Comparison of ENCODE assay signal across 18 cellular contexts in the genomic region with DNA sequence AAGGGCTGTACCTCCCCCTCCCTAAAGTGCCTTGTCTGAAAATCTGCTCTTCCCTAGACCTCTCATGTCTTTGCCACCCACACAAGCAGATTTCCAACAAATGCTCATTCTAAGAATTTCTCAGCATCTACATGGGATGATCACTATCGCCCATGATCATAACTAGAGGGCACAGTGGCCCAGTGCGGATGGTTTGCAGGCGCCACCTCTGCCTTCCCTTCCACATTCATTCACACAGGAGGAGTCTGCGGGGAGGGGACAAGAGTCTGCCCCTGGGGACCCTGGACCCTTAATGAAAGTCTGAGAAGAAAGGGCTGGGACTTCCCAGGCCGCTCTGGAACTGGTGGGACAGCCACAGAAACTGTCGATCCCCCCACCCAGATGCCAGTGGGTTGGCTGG. TPM values are rescaled to one million over a fixed set of nuclear protein-coding genes. Genes with fewer than 3 reads are reported as not detected.
DNase-seq lines count a peak whose midpoint lies in the region; ATAC-seq, FAIRE-seq and TF ChIP-seq lines count a peak whose summit lies in the region.
"Had no signal": no experiment of that assay in that cellular context is flagged by ENCODE, and none has a peak within 500 bp of the region (broad histone marks: within the 10 kb centered on the region; RNA-seq: fewer than 3 reads in every experiment).

No MANE protein-coding gene starts in this region.

- H3K9me3 ChIP-seq in CD4-positive, CD25-positive, alpha-beta regulatory T cell (ENCODE audit: control insufficient read depth in 2 of 2, low read length in 2 of 2), result no peaks in the 10 kb centered on the region
- no peaks in the 10 kb centered on the region for H3K9me3 ChIP-seq in KOPT-K1 (ENCODE audit: insufficient read depth, low read length, poor library complexity, severe bottlenecking)
- H3K9me3 ChIP-seq: Caco-2, heart left ventricle, left lung, prostate gland had no signal

- H3K4me1 Mint-ChIP-seq in CD4-positive, CD25-positive, alpha-beta regulatory T cell, result peaks cover 0 to 56% (median 35%) of the 10 kb centered on the region in 4 donors
- peaks cover 80% of the 10 kb centered on the region for H3K4me1 Mint-ChIP-seq in activated T-cell treated with anti-CD3 and anti-CD28 coated beads, Interleukin-2, amount 50 U/mL, for 72 hours (ENCODE audit: low read depth)
- peaks cover 31 to 34% of the 10 kb centered on the region in 2 donors for H3K4me1 Mint-ChIP-seq in immature natural killer cell
- peaks cover 4% of the 10 kb centered on the region for H3K4me1 Mint-ChIP-seq in GM23338

- no peak overlapping the region for H3K4me3 ChIP-seq in CD4-positive, CD25-positive, alpha-beta regulatory T cell (ENCODE audit: low read depth, low read length)
- H3K4me3 ChIP-seq in GM23338, result no peak overlapping the region
- H3K4me3 ChIP-seq: heart left ventricle, left lung, prostate gland had no signal

- no peaks in the 10 kb centered on the region for H4K20me1 ChIP-seq in GM23338 (replicated peaks; ENCODE audit: insufficient read depth)

- no peaks in the 10 kb centered on the region for H3K36me3 ChIP-seq in CD4-positive, CD25-positive, alpha-beta regulatory T cell (ENCODE audit: control insufficient read depth, insufficient read depth, low read length)
- H3K36me3 ChIP-seq in KOPT-K1 (ENCODE audit: insufficient read depth, low read length) (no peaks in the 10 kb centered on the region), GM23338 (ENCODE audit: insufficient read depth) (no peaks in the 10 kb centered on the region)
- H3K36me3 ChIP-seq: heart left ventricle, left lung, prostate gland had no signal

- H3F3A ChIP-seq in GM23338 (replicated peaks; ENCODE audit: low read depth), result 0 out of 2 replicates have a peak, but pooled peaks cover 3% of the 10 kb centered on the region

- no peak for ATAC-seq in CD4-positive, CD25-positive, alpha-beta regulatory T cell (ENCODE audit: low read depth in 2 of 2)
- ATAC-seq in activated T-cell treated with anti-CD3 and anti-CD28 coated beads, Interleukin-2, amount 50 U/mL, for 72 hours (replicated peaks in 1 of 2), result peak; percentile 10 to 17
- ATAC-seq in GM23338 (no peak), left ventricle myocardium superior (no peak)

- H3K9me3 Mint-ChIP-seq in CD4-positive, CD25-positive, alpha-beta regulatory T cell, result no peaks in the 10 kb centered on the region
- H3K9me3 Mint-ChIP-seq in activated T-cell treated with anti-CD3 and anti-CD28 coated beads, Interleukin-2, amount 50 U/mL, for 72 hours, result no peaks in the 10 kb centered on the region
- no peaks in the 10 kb centered on the region for H3K9me3 Mint-ChIP-seq in immature natural killer cell
- no peaks in the 10 kb centered on the region for H3K9me3 Mint-ChIP-seq in GM23338
- H3K9me3 Mint-ChIP-seq: H9, type B pancreatic cell had no signal

- H3K36me3 Mint-ChIP-seq in CD4-positive, CD25-positive, alpha-beta regulatory T cell, result no peaks in the 10 kb centered on the region
- peaks cover 2 to 5% of the 10 kb centered on the region in 2 donors for H3K36me3 Mint-ChIP-seq in activated T-cell treated with anti-CD3 and anti-CD28 coated beads, Interleukin-2, amount 50 U/mL, for 72 hours (ENCODE audit: insufficient read depth in 2 of 2)
- no peaks in the 10 kb centered on the region for H3K36me3 Mint-ChIP-seq in immature natural killer cell
- no peaks in the 10 kb centered on the region for H3K36me3 Mint-ChIP-seq in GM23338 (ENCODE audit: low read depth)
- H3K36me3 Mint-ChIP-seq: type B pancreatic cell had no signal

- peaks cover 11% of the 10 kb centered on the region for H3K27me3 Mint-ChIP-seq in CD4-positive, CD25-positive, alpha-beta regulatory T cell
- peaks cover 10% of the 10 kb centered on the region for H3K27me3 Mint-ChIP-seq in activated T-cell treated with anti-CD3 and anti-CD28 coated beads, Interleukin-2, amount 50 U/mL, for 72 hours (ENCODE audit: low read depth)
- H3K27me3 Mint-ChIP-seq in immature natural killer cell (ENCODE audit: low read depth in 3 of 3), result peaks cover 5 to 13% (median 7%) of the 10 kb centered on the region in 3 donors
- H3K27me3 Mint-ChIP-seq in GM23338 (ENCODE audit: insufficient read depth, low read depth, poor library complexity), result peaks cover 30% of the 10 kb centered on the region

- FAIRE-seq in D721Med (lab: Jason Lieb, UNC), result no peak

- H3K27ac ChIP-seq in CD4-positive, CD25-positive, alpha-beta regulatory T cell (ENCODE audit: insufficient read depth, low read length, poor library complexity, severe bottlenecking), result peak overlapping the region; percentile 95
- peak overlapping the region; percentile 57 for H3K27ac ChIP-seq in KOPT-K1 (ENCODE audit: low read depth, low read length, poor library complexity, severe bottlenecking)
- no peak overlapping the region for H3K27ac ChIP-seq in GM23338 (ENCODE audit: low read depth)
- H3K27ac ChIP-seq: prostate gland had no signal

- H3K4me2 ChIP-seq in GM23338, result no peak overlapping the region

- peak overlapping the region; percentile 96 to 100 (median 99) for H3K27ac Mint-ChIP-seq in CD4-positive, CD25-positive, alpha-beta regulatory T cell
- peak overlapping the region; percentile 100 for H3K27ac Mint-ChIP-seq in activated T-cell treated with anti-CD3 and anti-CD28 coated beads, Interleukin-2, amount 50 U/mL, for 72 hours
- H3K27ac Mint-ChIP-seq in immature natural killer cell, result peak overlapping the region; percentile 95 to 99 (median 98)
- H3K27ac Mint-ChIP-seq in GM23338, result no peak overlapping the region
- H3K27ac Mint-ChIP-seq: H9, type B pancreatic cell had no signal

- H2AFZ ChIP-seq in GM23338, result no peak overlapping the region

- no peak for DNase-seq in CD4-positive, CD25-positive, alpha-beta regulatory T cell
- DNase-seq in activated T-cell treated with anti-CD3 and anti-CD28 coated beads, Interleukin-2, amount 50 U/mL, for 72 hours, result peak; percentile 32 to 42
- DNase-seq in immature natural killer cell, result no peak
- DNase-seq in putamen (ENCODE audit: low spot score), result no peak
- DNase-seq in GM23338 (ENCODE audit: low spot score), result no peak
- no peak for DNase-seq in D721Med (ENCODE audit: insufficient read length, low spot score)
- no peak for DNase-seq in left ventricle myocardium superior
- DNase-seq: Caco-2, H9, heart left ventricle, Kasumi-1, NCI-H187 treated with DMSO at 0.1 percent for 48 hours had no signal

- H3K27me3 ChIP-seq in CD4-positive, CD25-positive, alpha-beta regulatory T cell (ENCODE audit: control insufficient read depth, insufficient read depth, low read length), result no peaks in the 10 kb centered on the region
- H3K27me3 ChIP-seq in GM23338 (ENCODE audit: insufficient read depth), result peaks cover 16% of the 10 kb centered on the region; the same call in 1 of the 2 replicates

- H3K9me2 ChIP-seq in GM23338 (ENCODE audit: insufficient read depth), result no peaks in the 10 kb centered on the region

- intact Hi-C loops in left ventricle myocardium superior (cut with micrococcal nuclease), result no loop called here

- TF ChIP-seq CTCF in GM23338 (conservative IDR thresholded peaks at IDR 0.05; ENCODE audit: low read depth in 2 of 2), result no peak
- TF ChIP-seq CTCF in D721Med (IDR thresholded peaks at IDR 0.05; ENCODE audit: insufficient read depth, missing control alignments), result no peak

- peak overlapping the region; percentile 40 to 89 (median 64) for H3K4me3 Mint-ChIP-seq in CD4-positive, CD25-positive, alpha-beta regulatory T cell
- H3K4me3 Mint-ChIP-seq in activated T-cell treated with anti-CD3 and anti-CD28 coated beads, Interleukin-2, amount 50 U/mL, for 72 hours, result peak overlapping the region; percentile 79 to 85
- H3K4me3 Mint-ChIP-seq in immature natural killer cell (peak overlapping the region in 3 of 5 donors; percentile 7 to 77 (median 74)), GM23338 (no peak overlapping the region)
- H3K4me3 Mint-ChIP-seq: H9, type B pancreatic cell had no signal

- peaks cover 45% of the 10 kb centered on the region for H3K4me1 ChIP-seq in CD4-positive, CD25-positive, alpha-beta regulatory T cell (ENCODE audit: control insufficient read depth, insufficient read depth, low read length, poor library complexity, severe bottlenecking)
- H3K4me1 ChIP-seq in GM23338 (ENCODE audit: insufficient read depth), result peaks cover 3% of the 10 kb centered on the region; the same call in 1 of the 2 replicates
- H3K4me1 ChIP-seq: Caco-2, prostate gland had no signal

- no peaks in the 10 kb centered on the region for H3K79me2 ChIP-seq in GM23338 (replicated peaks; ENCODE audit: insufficient read depth)

TF ChIP-seq in GM23338, 12 proteins besides CTCF, POLR2A, EP300 and RAD21 (continues in another document):
- TF ChIP-seq EZH2phosphoT487 (IDR thresholded peaks at IDR 0.05; ENCODE audit: unreplicated experiment) (no peak), NANOG (IDR thresholded peaks at IDR 0.05; ENCODE audit: borderline replicate concordance) (no peak), POLR2AphosphoS5 (IDR thresholded peaks at IDR 0.05; ENCODE audit: low read depth) (no peak), STAT1 (IDR thresholded peaks at IDR 0.05; ENCODE audit: unreplicated experiment) (no peak), CREB1 (CRISPR knock-in tag; IDR thresholded peaks at IDR 0.05; ENCODE audit: low read depth) (no peak), EZH2 (IDR thresholded peaks at IDR 0.05; ENCODE audit: low read depth, unreplicated experiment) (no peak)
- TF ChIP-seq, protein P1, sequence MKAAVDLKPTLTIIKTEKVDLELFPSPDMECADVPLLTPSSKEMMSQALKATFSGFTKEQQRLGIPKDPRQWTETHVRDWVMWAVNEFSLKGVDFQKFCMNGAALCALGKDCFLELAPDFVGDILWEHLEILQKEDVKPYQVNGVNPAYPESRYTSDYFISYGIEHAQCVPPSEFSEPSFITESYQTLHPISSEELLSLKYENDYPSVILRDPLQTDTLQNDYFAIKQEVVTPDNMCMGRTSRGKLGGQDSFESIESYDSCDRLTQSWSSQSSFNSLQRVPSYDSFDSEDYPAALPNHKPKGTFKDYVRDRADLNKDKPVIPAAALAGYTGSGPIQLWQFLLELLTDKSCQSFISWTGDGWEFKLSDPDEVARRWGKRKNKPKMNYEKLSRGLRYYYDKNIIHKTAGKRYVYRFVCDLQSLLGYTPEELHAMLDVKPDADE (IDR thresholded peaks at IDR 0.05), result no peak

RNA-seq across cellular contexts. Expression of gene KCTD17, which starts 28.9 kb away (rescaled TPM):
- total RNA-seq in CD4-positive, CD25-positive, alpha-beta regulatory T cell, result 33.5 TPM
- polyA plus RNA-seq in CD4-positive, CD25-positive, alpha-beta regulatory T cell, result 10 to 100 TPM; 10.9 to 15.4 (median 12.7) TPM
- 10 to 100 TPM; 27.9 to 30.1 TPM for total RNA-seq in activated T-cell treated with anti-CD3 and anti-CD28 coated beads, Interleukin-2, amount 50 U/mL, for 72 hours
- polyA plus RNA-seq in immature natural killer cell, result 10 to 100 TPM; 10.7 to 16.1 (median 14.3) TPM
- 26.9 and 35.0 TPM in 2 replicates for total RNA-seq in GM23338 (2014; rRNA removed; shearing (Covaris generic))
- polyA plus RNA-seq in GM23338 (2016; fragmentation: Nextera tagmentation; extraction: Ambion mirVana), result 21.2 and 25.1 TPM in 2 replicates
- total RNA-seq in left ventricle myocardium superior, result 9.8 TPM

RNA-seq across cellular contexts. Expression of gene TMPRSS6, which starts 29.1 kb away (rescaled TPM):
- 1.5 TPM for total RNA-seq in CD4-positive, CD25-positive, alpha-beta regulatory T cell
- under 1 TPM; 0.10 to 0.18 (median 0.14) TPM for polyA plus RNA-seq in CD4-positive, CD25-positive, alpha-beta regulatory T cell
- 10 to 100 TPM; 26.8 to 59.4 TPM for total RNA-seq in activated T-cell treated with anti-CD3 and anti-CD28 coated beads, Interleukin-2, amount 50 U/mL, for 72 hours
- polyA plus RNA-seq in immature natural killer cell, result under 1 TPM in 2 of 3 donors, not detected in 1; 0.28 to 0.52 TPM
- total RNA-seq in GM23338 (2014; rRNA removed; shearing (Covaris generic)), result not detected in 2 replicates
- 0.07 and 0.13 TPM in 2 replicates for polyA plus RNA-seq in GM23338 (2016; fragmentation: Nextera tagmentation; extraction: Ambion mirVana)
- total RNA-seq in left ventricle myocardium superior, result not detected
- total RNA-seq: H9, OCI-LY7, Right ventricle myocardium inferior had no signal
- polyA plus RNA-seq: heart left ventricle had no signal

Comparison
In these comparisons a context has a peak if more than half of its experiments do, and no peak if none do; other contexts are left out.
1. ATAC-seq: peak in activated T-cell treated with anti-CD3 and anti-CD28 coated beads, Interleukin-2, amount 50 U/mL, for 72 hours (2 of 2); none in CD4-positive, CD25-positive, alpha-beta regulatory T cell (0 of 2), GM23338 (single experiment) and left ventricle myocardium superior (single experiment).
2. DNase-seq: peak in activated T-cell treated with anti-CD3 and anti-CD28 coated beads, Interleukin-2, amount 50 U/mL, for 72 hours (2 of 2); none in CD4-positive, CD25-positive, alpha-beta regulatory T cell (0 of 3), immature natural killer cell (0 of 3), putamen (single experiment), GM23338 (single experiment), D721Med (single experiment) and left ventricle myocardium superior (single experiment).
3. RNA of gene TMPRSS6, which starts 29.1 kb away (total RNA-seq): 26.8 to 59.4 TPM in activated T-cell treated with anti-CD3 and anti-CD28 coated beads, Interleukin-2, amount 50 U/mL, for 72 hours; 1.5 TPM in CD4-positive, CD25-positive, alpha-beta regulatory T cell (single experiment), not detected in GM23338 and not detected in left ventricle myocardium superior (single experiment); every median in the first group is over 10 times any median in the second.